Comparison of ENCODE assay signal across 8 cellular contexts in the genomic region with DNA sequence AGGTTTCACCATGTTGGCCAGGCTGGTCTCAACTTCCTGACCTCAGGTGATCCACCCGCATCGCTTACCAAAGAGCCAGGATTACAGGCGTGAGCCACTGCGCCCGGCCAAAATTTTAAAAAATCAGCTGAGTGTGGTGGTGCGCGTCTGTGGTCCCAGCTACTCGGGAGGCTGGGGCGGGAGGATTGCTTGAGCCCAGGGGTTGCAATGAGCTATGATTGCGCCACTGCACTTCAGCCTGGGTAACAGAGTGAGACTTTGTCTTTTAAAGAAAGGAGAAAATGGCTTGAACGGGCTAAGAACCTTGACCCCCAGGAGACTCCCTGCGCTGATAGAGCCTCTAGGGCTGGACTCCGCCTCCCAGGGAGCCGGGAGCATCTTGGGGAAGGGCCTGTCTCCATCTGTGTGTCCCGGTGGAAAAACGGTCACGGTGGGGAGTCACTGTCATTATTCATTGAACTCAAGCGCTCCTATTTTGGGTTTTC. TPM values are rescaled to one million over a fixed set of nuclear protein-coding genes. Genes with fewer than 3 reads are reported as not detected.
DNase-seq lines count a peak whose midpoint lies in the region; ATAC-seq and TF ChIP-seq lines count a peak whose summit lies in the region.

No MANE protein-coding gene starts in this region.

- DNase-seq in foreskin fibroblast = no peak
- DNase-seq in prostate gland (ENCODE audit: low spot score) = no peak
- DNase-seq in epidermal melanocyte (ENCODE audit: insufficient read length, low spot score) = no peak
- DNase-seq in cortex of kidney (lab: John Stamatoyannopoulos, UW) = no peak

- peak overlapping the region; percentile 74 for H3K27ac ChIP-seq in VCaP
- peak overlapping the region; percentile 86 to 96 for H3K27ac ChIP-seq in prostate gland

- 1% methylated on average over 18 of the region's 18 CpGs for WGBS in prostate gland

- no peaks in the 10 kb centered on the region for H3K36me3 ChIP-seq in prostate gland

- intact Hi-C loops in prostate gland (cut with DNase I) = loop anchor here (2.0 kb wide), 1 partner anchor 35 kb away; no protein-coding TSS in a partner anchor

- no peak for TF ChIP-seq CTCF in VCaP (conservative IDR thresholded peaks at IDR 0.05)
- no peak for TF ChIP-seq CTCF in foreskin fibroblast (IDR thresholded peaks at IDR 0.05; ENCODE audit: low read depth, low read length)
- TF ChIP-seq CTCF in prostate gland (IDR thresholded peaks at IDR 0.05) = no peak

- no peaks in the 10 kb centered on the region for H3K9me3 ChIP-seq in prostate gland

- H3K4me3 ChIP-seq in foreskin fibroblast (ENCODE audit: low read depth in 1 of 2, low read length in 2 of 2) (peak overlapping the region; percentile 64 to 81), prostate gland (peak overlapping the region; percentile 84 to 92)

- no peak for TF ChIP-seq POLR2A in prostate gland (IDR thresholded peaks at IDR 0.05)

- H3K4me1 ChIP-seq in prostate gland (replicated peaks) = no peaks in the 10 kb centered on the region

- ATAC-seq in GM18909 (IDR thresholded peaks at IDR 0.05; ENCODE audit: poor library complexity, unreplicated experiment) = peak; percentile 2
- ATAC-seq in HG02840 (IDR thresholded peaks at IDR 0.05; ENCODE audit: low FRiP score, unreplicated experiment) = peak; percentile 6
- no peak for ATAC-seq in HG03175 (IDR thresholded peaks at IDR 0.05; ENCODE audit: unreplicated experiment)

- H3K27me3 ChIP-seq in prostate gland (replicated peaks; ENCODE audit: insufficient read depth) = no peaks in the 10 kb centered on the region

RNA-seq across cellular contexts. Expression of gene KCTD7, which starts 0.8 kb away (rescaled TPM):
- 10 to 100 TPM; 17.7 to 61.0 TPM for total RNA-seq in prostate gland
